1 cellular context compared by ENCODE assay signal in genomic region chr12:2376855-2377657, GRCh38.
TF ChIP-seq lines count a peak whose summit lies in the region.

No MANE protein-coding gene starts in this region.

TF ChIP-seq in H1, 55 proteins besides CTCF, POLR2A, EP300 and RAD21 (continued from another document):
- TF ChIP-seq SP1 (IDR thresholded peaks at IDR 0.05; ENCODE audit: low read depth, low read length) = 0 out of 2 replicates have a peak, but pooled peaks have one; percentile 26
- TF ChIP-seq E2F6 (IDR thresholded peaks at IDR 0.05) = peak; percentile 77
- no peak for TF ChIP-seq GABPA (IDR thresholded peaks at IDR 0.05; ENCODE audit: borderline replicate concordance, insufficient read depth, low read length)
- 0 out of 2 replicates have a peak, but pooled peaks have one; percentile 36 for TF ChIP-seq TAF1 (IDR thresholded peaks at IDR 0.05; ENCODE audit: low read depth, low read length)
